In genomic region chr6:90039911-90040310, GRCh38 we compare ENCODE assay signal across 1 cellular context.
TF ChIP-seq lines count a peak whose summit lies in the region.

No MANE protein-coding gene starts in this region.

TF ChIP-seq in IMR-90, 13 proteins besides CTCF, POLR2A, EP300 and RAD21 (continued from another document):
- TF ChIP-seq USF2 (IDR thresholded peaks at IDR 0.05; ENCODE audit: low read depth, low read length) (no peak), RCOR1 (IDR thresholded peaks at IDR 0.05; ENCODE audit: insufficient replicate concordance, low read length) (no peak), RFX5 (IDR thresholded peaks at IDR 0.05; ENCODE audit: low read depth, low read length) (no peak), NFE2L2 (IDR thresholded peaks at IDR 0.05; ENCODE audit: low read depth, low read length) (no peak), SMC3 (IDR thresholded peaks at IDR 0.05; ENCODE audit: low read depth, low read length) (no peak), MAZ (IDR thresholded peaks at IDR 0.05; ENCODE audit: borderline replicate concordance, low read depth, low read length) (no peak), MXI1 (IDR thresholded peaks at IDR 0.05; ENCODE audit: borderline replicate concordance, low read depth, low read length) (no peak), MAFK (IDR thresholded peaks at IDR 0.05; ENCODE audit: low read depth, low read length) (no peak), BHLHE40 (IDR thresholded peaks at IDR 0.05; ENCODE audit: low read depth, low read length) (no peak), CHD1 (IDR thresholded peaks at IDR 0.05; ENCODE audit: low read depth, low read length) (no peak)
TF ChIP-seq in IMR-90: peak in this region for 0.
